Comparison of ENCODE assay signal across 16 cellular contexts in the genomic region with DNA sequence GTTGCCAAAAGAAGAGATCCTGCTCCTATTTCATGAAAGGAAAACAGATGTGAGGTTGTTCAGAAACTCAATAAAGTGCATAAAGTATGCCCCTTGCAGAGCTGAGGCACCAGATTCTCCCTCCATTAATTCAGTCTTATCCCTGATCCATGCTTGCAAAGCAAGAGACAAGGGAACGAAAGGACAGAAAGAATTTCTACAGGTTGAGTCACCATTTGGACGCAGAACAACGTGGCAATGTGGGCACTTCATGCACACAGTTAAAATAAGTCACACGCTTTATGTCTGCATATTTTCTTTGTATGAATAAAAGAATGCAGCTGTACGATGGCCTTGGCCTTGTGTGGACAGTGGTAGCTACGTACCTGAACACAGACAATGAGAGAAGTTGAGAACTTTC.
DNase-seq lines count a peak whose midpoint lies in the region; TF ChIP-seq lines count a peak whose summit lies in the region.
"Had no signal": no experiment of that assay in that cellular context is flagged by ENCODE, and none has a peak within 500 bp of the region (broad histone marks: within the 10 kb centered on the region; RNA-seq: fewer than 3 reads in every experiment).

No MANE protein-coding gene starts in this region.

- H4K20me1 ChIP-seq in GM23248 (ENCODE audit: insufficient read depth) = no peaks in the 10 kb centered on the region
- H4K20me1 ChIP-seq in fibroblast of lung (ENCODE audit: control insufficient read depth, extremely low read depth, insufficient read depth, low read length) = no peaks in the 10 kb centered on the region

- WGBS in GM23248 (ENCODE audit: low coverage in 1 of 2, low lambda C conversion rate in 2 of 2, missing lambda C conversion rate in 2 of 2), 2 experiments = 16 to 18% methylated on average over 6 of the region's 6 CpGs

- H3K4me2 ChIP-seq in GM23248 (ENCODE audit: unreplicated experiment) (no peak overlapping the region), fibroblast of lung (ENCODE audit: extremely low read depth, insufficient read depth, low read length) (no peak overlapping the region)

- H3K9ac ChIP-seq in GM23248 (no peak overlapping the region), fibroblast of lung (ENCODE audit: insufficient read depth, low read length) (no peak overlapping the region)

- H3K4me1 ChIP-seq in GM23248 (ENCODE audit: insufficient read depth) (peaks cover 17% of the 10 kb centered on the region), SJSA1 (replicated peaks) (peaks cover 50% of the 10 kb centered on the region), fibroblast of lung (ENCODE audit: control insufficient read depth, extremely low read depth, insufficient read depth, low read length) (no peaks in the 10 kb centered on the region)
- H3K4me1 ChIP-seq: psoas muscle had no signal

- H3K27me3 ChIP-seq in GM23248 (replicated peaks; ENCODE audit: insufficient read depth) = no peaks in the 10 kb centered on the region
- no peaks in the 10 kb centered on the region for H3K27me3 ChIP-seq in SJSA1 (replicated peaks)
- no peaks in the 10 kb centered on the region for H3K27me3 ChIP-seq in fibroblast of lung (ENCODE audit: control insufficient read depth, insufficient read depth, low read length)

- H3K4me3 ChIP-seq in GM23248 (no peak overlapping the region), SJSA1 (no peak overlapping the region), fibroblast of lung (replicated peaks in 1 of 4; ENCODE audit: control extremely low read depth in 1 of 4, insufficient read depth in 1 of 4, low read depth in 3 of 4, low read length in 4 of 4) (no peak overlapping the region)
- H3K4me3 ChIP-seq: K562, psoas muscle had no signal

- peak; percentile 83 for DNase-seq in GM23248
- peak in 1 of 2 experiments; percentile 33 for DNase-seq in SJSA1 (ENCODE audit: low read depth in 1 of 2, low spot score in 2 of 2)
- peak; percentile 65 to 93 for DNase-seq in fibroblast of lung (ENCODE audit: low read depth in 2 of 2)
- no peak for DNase-seq in GOT3 (lab: John Stamatoyannopoulos, UW)
- DNase-seq in stimulated activated CD4-positive, alpha-beta T cell treated with anti-CD3 and anti-CD28 coated beads, Interleukin-12 subunit alpha, Interleukin-12 subunit beta, amount 100 ng/mL, for 4 hours = no peak
- no peak for DNase-seq in DMS79 (lab: John Stamatoyannopoulos, UW)
- DNase-seq in SIG-M5 (lab: John Stamatoyannopoulos, UW) = no peak
- DNase-seq: activated CD8-positive, alpha-beta memory T cell treated with anti-CD3 and anti-CD28 coated beads, Interleukin-2, amount 10 ng/mL, durations not matched to agents 7 days and 5 days; activated gamma-delta T cell treated with Interleukin-2 at 50 U/mL for 16 hours; effector memory CD4-positive, alpha-beta T cell; NCI-H1417 treated with DMSO at 0.1 percent for 48 hours; NCI-H226; psoas muscle; SW 1271 had no signal

- no peaks in the 10 kb centered on the region for H3K9me2 ChIP-seq in GM23248 (ENCODE audit: insufficient read depth)

- 0 out of 2 replicates have a peak, but pooled peaks cover 4% of the 10 kb centered on the region for H3F3A ChIP-seq in GM23248 (ENCODE audit: insufficient read depth)

- H2AFZ ChIP-seq in GM23248 = no peak overlapping the region
- H2AFZ ChIP-seq in fibroblast of lung (ENCODE audit: low read length) = no peak overlapping the region

- no peaks in the 10 kb centered on the region for H3K36me3 ChIP-seq in GM23248 (ENCODE audit: low read depth)
- H3K36me3 ChIP-seq in SJSA1 = no peaks in the 10 kb centered on the region
- H3K36me3 ChIP-seq in fibroblast of lung (ENCODE audit: control insufficient read depth, insufficient read depth, low read length) = no peaks in the 10 kb centered on the region

- H3K79me2 ChIP-seq in GM23248 (ENCODE audit: insufficient read depth) (no peaks in the 10 kb centered on the region), fibroblast of lung (ENCODE audit: control insufficient read depth, insufficient read depth, low read length) (no peaks in the 10 kb centered on the region)

- H3K9me3 ChIP-seq in GM23248 (ENCODE audit: low read depth) = no peaks in the 10 kb centered on the region
- no peaks in the 10 kb centered on the region for H3K9me3 ChIP-seq in SJSA1 (replicated peaks)
- no peaks in the 10 kb centered on the region for H3K9me3 ChIP-seq in fibroblast of lung (ENCODE audit: control insufficient read depth, insufficient read depth, low read depth, low read length)
- H3K9me3 ChIP-seq: psoas muscle had no signal

- in situ Hi-C loops in GM23248 (cut with MboI) = no loop called here

- TF ChIP-seq CTCF in 22Rv1 (IDR thresholded peaks at IDR 0.05) (no peak), fibroblast of lung (conservative IDR thresholded peaks at IDR 0.05 in 1 of 2, IDR thresholded peaks at IDR 0.05 in 1 of 2; ENCODE audit: low read depth in 1 of 2, low read length in 2 of 2) (no peak)

- H3K27ac ChIP-seq in 22Rv1 = peak overlapping the region; percentile 10; the same call in 1 of the 2 replicates
- H3K27ac ChIP-seq in GM23248 = peak overlapping the region; percentile 23
- peak overlapping the region; percentile 52 for H3K27ac ChIP-seq in SJSA1
- no peak overlapping the region for H3K27ac ChIP-seq in fibroblast of lung (ENCODE audit: insufficient read depth, low read length)
- H3K27ac ChIP-seq: psoas muscle had no signal

Comparison
In these comparisons a context has a peak if more than half of its experiments do, and no peak if none do; other contexts are left out.
1. DNase-seq: peak in GM23248 (single experiment) and fibroblast of lung (2 of 2); none in GOT3 (single experiment), stimulated activated CD4-positive, alpha-beta T cell treated with anti-CD3 and anti-CD28 coated beads, Interleukin-12 subunit alpha, Interleukin-12 subunit beta, amount 100 ng/mL, for 4 hours (single experiment), DMS79 (single experiment) and SIG-M5 (single experiment).